In genomic region chr16:27756206-27756970, GRCh38 we compare ENCODE assay signal across 1 cellular context.
A peak's percentile ranks its signal among the peaks of the same experiment; 100 is the strongest.
TF ChIP-seq lines count a peak whose summit lies in the region.

No MANE protein-coding gene starts in this region.

TF ChIP-seq in K562, 482 proteins besides CTCF, POLR2A, EP300 and RAD21 (continued from another document and continues in another):
- TF ChIP-seq THAP12 (CRISPR knock-in tag; IDR thresholded peaks at IDR 0.05) (no peak), RFX5 (IDR thresholded peaks at IDR 0.05; ENCODE audit: low read depth, low read length) (no peak), SMAD3 (CRISPR knock-in tag; conservative IDR thresholded peaks at IDR 0.05) (no peak), NR0B1 (IDR thresholded peaks at IDR 0.05; ENCODE audit: partially characterized antibody) (no peak), L3MBTL2 (IDR thresholded peaks at IDR 0.05) (no peak), PCBP2 (IDR thresholded peaks at IDR 0.05; ENCODE audit: low read depth, low read length, poor library complexity, severe bottlenecking) (no peak), HDAC8 (tag; IDR thresholded peaks at IDR 0.05) (no peak), DACH1 (IDR thresholded peaks at IDR 0.05; ENCODE audit: partially characterized antibody) (no peak), ATF1 (CRISPR knock-in tag; IDR thresholded peaks at IDR 0.05) (no peak), ATF1 (tag; IDR thresholded peaks at IDR 0.05) (no peak), ATF7 (IDR thresholded peaks at IDR 0.05) (peak; percentile 62; the same call in 1 of the 2 replicates), NUFIP1 (IDR thresholded peaks at IDR 0.05; ENCODE audit: partially characterized antibody) (no peak), ZNF780A (CRISPR knock-in tag; IDR thresholded peaks at IDR 0.05) (no peak), FOXO4 (CRISPR knock-in tag; IDR thresholded peaks at IDR 0.05) (no peak), HLTF (IDR thresholded peaks at IDR 0.05) (no peak), ZNF398 (CRISPR knock-in tag; IDR thresholded peaks at IDR 0.05) (no peak), RBM25 (IDR thresholded peaks at IDR 0.05; ENCODE audit: low read depth, low read length, severe bottlenecking) (peak; percentile 52), POLR2G (IDR thresholded peaks at IDR 0.05; ENCODE audit: low read depth, low read length) (no peak), MTA2 (IDR thresholded peaks at IDR 0.05; ENCODE audit: low read depth) (peak; percentile 75), FOXP1 (CRISPR knock-in tag; IDR thresholded peaks at IDR 0.05) (no peak), CAMTA2 (CRISPR knock-in tag; conservative IDR thresholded peaks at IDR 0.05) (no peak), GATAD2B (IDR thresholded peaks at IDR 0.05; ENCODE audit: borderline replicate concordance) (no peak), STAT5A (IDR thresholded peaks at IDR 0.05; ENCODE audit: borderline replicate concordance, low read length) (peak; percentile 50; the same call in 1 of the 2 replicates), NR2F6 (CRISPR knock-in tag; IDR thresholded peaks at IDR 0.05) (no peak), ZNF449 (CRISPR knock-in tag; IDR thresholded peaks at IDR 0.05) (no peak), ZHX1 (conservative IDR thresholded peaks at IDR 0.05; ENCODE audit: low read length) (no peak), TCF7L2 (IDR thresholded peaks at IDR 0.05; ENCODE audit: low read depth, low read length) (no peak), KAT2B (IDR thresholded peaks at IDR 0.05; ENCODE audit: low read depth, low read length) (no peak), TAF1 (IDR thresholded peaks at IDR 0.05; ENCODE audit: control insufficient read depth, extremely low read depth, insufficient read depth, low read length, severe bottlenecking) (no peak), ESRRA (IDR thresholded peaks at IDR 0.05; ENCODE audit: borderline replicate concordance, low read depth) (peak; percentile 34; the same call in 1 of the 2 replicates), C11orf30 (IDR thresholded peaks at IDR 0.05; ENCODE audit: low read depth) (peak; percentile 46), CC2D1A (IDR thresholded peaks at IDR 0.05) (peak; percentile 65; the same call in 1 of the 2 replicates), ILK (tag; IDR thresholded peaks at IDR 0.05; ENCODE audit: borderline replicate concordance, low read depth) (no peak), MAX (CRISPR knock-in tag; IDR thresholded peaks at IDR 0.05) (0 out of 2 replicates have a peak, but pooled peaks have one; percentile 11), TCF3 (CRISPR knock-in tag; IDR thresholded peaks at IDR 0.05) (peak; percentile 94), ARID3A (IDR thresholded peaks at IDR 0.05; ENCODE audit: borderline replicate concordance, low read depth, low read length) (no peak), SP2 (IDR thresholded peaks at IDR 0.05; ENCODE audit: extremely low read depth, low read depth, low read length, poor library complexity, severe bottlenecking) (no peak), CBX8 (IDR thresholded peaks at IDR 0.05; ENCODE audit: borderline replicate concordance, extremely low read depth, low read depth, low read length, poor library complexity, severe bottlenecking) (no peak), CHD4 (IDR thresholded peaks at IDR 0.05; ENCODE audit: insufficient read depth, insufficient replicate concordance, low read depth, low read length, poor library complexity, severe bottlenecking) (no peak), E2F1 (CRISPR knock-in tag; IDR thresholded peaks at IDR 0.05) (no peak), EP400 (IDR thresholded peaks at IDR 0.05) (no peak)
- TF ChIP-seq, protein P1, sequence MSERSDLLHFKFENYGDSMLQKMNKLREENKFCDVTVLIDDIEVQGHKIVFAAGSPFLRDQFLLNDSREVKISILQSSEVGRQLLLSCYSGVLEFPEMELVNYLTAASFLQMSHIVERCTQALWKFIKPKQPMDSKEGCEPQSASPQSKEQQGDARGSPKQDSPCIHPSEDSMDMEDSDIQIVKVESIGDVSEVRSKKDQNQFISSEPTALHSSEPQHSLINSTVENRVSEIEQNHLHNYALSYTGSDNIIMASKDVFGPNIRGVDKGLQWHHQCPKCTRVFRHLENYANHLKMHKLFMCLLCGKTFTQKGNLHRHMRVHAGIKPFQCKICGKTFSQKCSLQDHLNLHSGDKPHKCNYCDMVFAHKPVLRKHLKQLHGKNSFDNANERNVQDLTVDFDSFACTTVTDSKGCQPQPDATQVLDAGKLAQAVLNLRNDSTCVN (CRISPR knock-in tag; IDR thresholded peaks at IDR 0.05): no peak
- TF ChIP-seq, protein P2, sequence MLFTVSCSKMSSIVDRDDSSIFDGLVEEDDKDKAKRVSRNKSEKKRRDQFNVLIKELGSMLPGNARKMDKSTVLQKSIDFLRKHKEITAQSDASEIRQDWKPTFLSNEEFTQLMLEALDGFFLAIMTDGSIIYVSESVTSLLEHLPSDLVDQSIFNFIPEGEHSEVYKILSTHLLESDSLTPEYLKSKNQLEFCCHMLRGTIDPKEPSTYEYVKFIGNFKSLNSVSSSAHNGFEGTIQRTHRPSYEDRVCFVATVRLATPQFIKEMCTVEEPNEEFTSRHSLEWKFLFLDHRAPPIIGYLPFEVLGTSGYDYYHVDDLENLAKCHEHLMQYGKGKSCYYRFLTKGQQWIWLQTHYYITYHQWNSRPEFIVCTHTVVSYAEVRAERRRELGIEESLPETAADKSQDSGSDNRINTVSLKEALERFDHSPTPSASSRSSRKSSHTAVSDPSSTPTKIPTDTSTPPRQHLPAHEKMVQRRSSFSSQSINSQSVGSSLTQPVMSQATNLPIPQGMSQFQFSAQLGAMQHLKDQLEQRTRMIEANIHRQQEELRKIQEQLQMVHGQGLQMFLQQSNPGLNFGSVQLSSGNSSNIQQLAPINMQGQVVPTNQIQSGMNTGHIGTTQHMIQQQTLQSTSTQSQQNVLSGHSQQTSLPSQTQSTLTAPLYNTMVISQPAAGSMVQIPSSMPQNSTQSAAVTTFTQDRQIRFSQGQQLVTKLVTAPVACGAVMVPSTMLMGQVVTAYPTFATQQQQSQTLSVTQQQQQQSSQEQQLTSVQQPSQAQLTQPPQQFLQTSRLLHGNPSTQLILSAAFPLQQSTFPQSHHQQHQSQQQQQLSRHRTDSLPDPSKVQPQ (CRISPR knock-in tag; IDR thresholded peaks at IDR 0.05; ENCODE audit: borderline replicate concordance): no peak
- TF ChIP-seq, protein P3, sequence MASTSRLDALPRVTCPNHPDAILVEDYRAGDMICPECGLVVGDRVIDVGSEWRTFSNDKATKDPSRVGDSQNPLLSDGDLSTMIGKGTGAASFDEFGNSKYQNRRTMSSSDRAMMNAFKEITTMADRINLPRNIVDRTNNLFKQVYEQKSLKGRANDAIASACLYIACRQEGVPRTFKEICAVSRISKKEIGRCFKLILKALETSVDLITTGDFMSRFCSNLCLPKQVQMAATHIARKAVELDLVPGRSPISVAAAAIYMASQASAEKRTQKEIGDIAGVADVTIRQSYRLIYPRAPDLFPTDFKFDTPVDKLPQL (IDR thresholded peaks at IDR 0.05; ENCODE audit: extremely low read depth, insufficient read length): no peak
